In genomic region chrX:143296521-143296920, GRCh38 we compare ENCODE assay signal across 27 cellular contexts.
DNase-seq lines count a peak whose midpoint lies in the region; ATAC-seq, FAIRE-seq and TF ChIP-seq lines count a peak whose summit lies in the region.
"Had no signal": no experiment of that assay in that cellular context is flagged by ENCODE, and none has a peak within 500 bp of the region (broad histone marks: within the 10 kb centered on the region; RNA-seq: fewer than 3 reads in every experiment).

No MANE protein-coding gene starts in this region.

- H3K36me3 ChIP-seq in neural progenitor cell: no peaks in the 10 kb centered on the region
- H3K36me3 ChIP-seq: adrenal gland, brain microvascular endothelial cell, suprapubic skin, upper lobe of right lung had no signal

- peaks cover 3% of the 10 kb centered on the region for H3K9me3 Mint-ChIP-seq in neural progenitor cell
- H3K9me3 Mint-ChIP-seq in activated naive CD4-positive, alpha-beta T cell treated with anti-CD3 and anti-CD28 coated beads, Interleukin-2, amount 50 U/mL, for 72 hours: no peaks in the 10 kb centered on the region
- H3K9me3 Mint-ChIP-seq: GM23338 had no signal

- no peak for ATAC-seq in HG03378 (IDR thresholded peaks at IDR 0.05; ENCODE audit: unreplicated experiment)
- no peak for ATAC-seq in activated naive CD4-positive, alpha-beta T cell treated with anti-CD3 and anti-CD28 coated beads, Interleukin-2, amount 50 U/mL, for 72 hours
- ATAC-seq: activated T-cell treated with anti-CD3 and anti-CD28 coated beads, Interleukin-2, amount 50 U/mL, for 72 hours; GM23338; naive thymus-derived CD4-positive, alpha-beta T cell; upper lobe of right lung had no signal

- H3K4me1 ChIP-seq in neural progenitor cell: no peaks in the 10 kb centered on the region
- H3K4me1 ChIP-seq: adrenal gland, suprapubic skin, upper lobe of right lung had no signal

- no peak overlapping the region for H3K4me2 ChIP-seq in neural progenitor cell
- H3K4me2 ChIP-seq: GM23338 had no signal

- no peak overlapping the region for H3K4me3 Mint-ChIP-seq in neural progenitor cell
- H3K4me3 Mint-ChIP-seq: activated T-cell treated with anti-CD3 and anti-CD28 coated beads, Interleukin-2, amount 50 U/mL, for 72 hours; CD14-positive monocyte; GM23338; naive thymus-derived CD4-positive, alpha-beta T cell had no signal

- H3K4me1 Mint-ChIP-seq in neural progenitor cell: no peaks in the 10 kb centered on the region
- H3K4me1 Mint-ChIP-seq: CD14-positive monocyte; GM23338; naive thymus-derived CD4-positive, alpha-beta T cell had no signal

- peak; percentile 62 for DNase-seq in NCI-H1092 (lab: John Stamatoyannopoulos, UW)
- peak; percentile 36 to 55 for DNase-seq in NCI-H2081 (lab: John Stamatoyannopoulos, UW)
- DNase-seq in NCI-H774 (lab: John Stamatoyannopoulos, UW): peak; percentile 50
- DNase-seq in neural progenitor cell (ENCODE audit: low spot score): peak; percentile 66
- DNase-seq in activated naive CD4-positive, alpha-beta T cell treated with anti-CD3 and anti-CD28 coated beads, Interleukin-2, amount 50 U/mL, for 72 hours (ENCODE audit: low spot score in 2 of 2): no peak
- no peak for DNase-seq in RCC 7860 (ENCODE audit: low spot score)
- DNase-seq: activated CD4-positive, alpha-beta T cell treated with anti-CD3 and anti-CD28 coated beads, Interleukin-2, amount 50 U/mL, for 1 hour; activated naive CD4-positive, alpha-beta T cell treated with Interleukin-2 at 50 U/mL for 16 hours; activated T-cell treated with anti-CD3 and anti-CD28 coated beads, Interleukin-2, amount 50 U/mL, for 72 hours; adrenal gland; brain microvascular endothelial cell; effector CD8-positive, alpha-beta T cell; midbrain; naive thymus-derived CD4-positive, alpha-beta T cell; NCI-H187 treated with DMSO at 0.1 percent for 48 hours; NK-92 treated with Interleukin-12 subunit alpha and Interleukin-12 subunit beta, amount 100 ng/mL, for 24 hours; stimulated activated naive CD4-positive, alpha-beta T cell; T1000; upper lobe of right lung had no signal

- H3K27ac ChIP-seq in neural progenitor cell: peak overlapping the region; percentile 55
- H3K27ac ChIP-seq: adrenal gland, brain microvascular endothelial cell, epithelial cell of prostate, HL-60, suprapubic skin, upper lobe of right lung had no signal

- H3K9ac ChIP-seq in neural progenitor cell: no peak overlapping the region

- no peak overlapping the region for H2AFZ ChIP-seq in neural progenitor cell (replicated peaks)
- H2AFZ ChIP-seq: GM23338 had no signal

- no peak overlapping the region for H3K27ac Mint-ChIP-seq in neural progenitor cell
- H3K27ac Mint-ChIP-seq in activated naive CD4-positive, alpha-beta T cell treated with anti-CD3 and anti-CD28 coated beads, Interleukin-2, amount 50 U/mL, for 72 hours: no peak overlapping the region
- H3K27ac Mint-ChIP-seq: activated T-cell treated with anti-CD3 and anti-CD28 coated beads, Interleukin-2, amount 50 U/mL, for 72 hours; CD14-positive monocyte; GM23338; naive thymus-derived CD4-positive, alpha-beta T cell had no signal

- H3K27me3 Mint-ChIP-seq in neural progenitor cell (ENCODE audit: insufficient read depth, low read depth): no peaks in the 10 kb centered on the region
- H3K27me3 Mint-ChIP-seq: naive thymus-derived CD4-positive, alpha-beta T cell had no signal

- H3K27me3 ChIP-seq in neural progenitor cell: no peaks in the 10 kb centered on the region
- H3K27me3 ChIP-seq: adrenal gland, brain microvascular endothelial cell, suprapubic skin, upper lobe of right lung had no signal

- FAIRE-seq in RCC 7860 (lab: Jason Lieb, UNC): no peak
- FAIRE-seq: D721Med, keratinocyte had no signal

- H3K9me3 ChIP-seq in neural progenitor cell (ENCODE audit: low read depth): no peaks in the 10 kb centered on the region
- H3K9me3 ChIP-seq: adrenal gland, suprapubic skin, upper lobe of right lung had no signal

- peaks cover 3% of the 10 kb centered on the region for H3F3A ChIP-seq in neural progenitor cell (ENCODE audit: low read depth)

- H3K79me2 ChIP-seq in neural progenitor cell (ENCODE audit: low read depth): no peaks in the 10 kb centered on the region

- no peaks in the 10 kb centered on the region for H4K20me1 ChIP-seq in neural progenitor cell (ENCODE audit: low read depth)

- H3K36me3 Mint-ChIP-seq in neural progenitor cell: no peaks in the 10 kb centered on the region
- no peaks in the 10 kb centered on the region for H3K36me3 Mint-ChIP-seq in activated naive CD4-positive, alpha-beta T cell treated with anti-CD3 and anti-CD28 coated beads, Interleukin-2, amount 50 U/mL, for 72 hours
- H3K36me3 Mint-ChIP-seq: CD14-positive monocyte; naive thymus-derived CD4-positive, alpha-beta T cell had no signal

- no peak overlapping the region for H3K4me3 ChIP-seq in neural progenitor cell
- H3K4me3 ChIP-seq: adrenal gland, GM23338, suprapubic skin, upper lobe of right lung had no signal

- TF ChIP-seq CTCF in neural progenitor cell (IDR thresholded peaks at IDR 0.05): no peak

Comparison
In these comparisons a context has a peak if more than half of its experiments do, and no peak if none do; other contexts are left out.
1. DNase-seq: peak in NCI-H1092 (single experiment), NCI-H2081 (2 of 2), NCI-H774 (single experiment) and neural progenitor cell (single experiment); none in activated naive CD4-positive, alpha-beta T cell treated with anti-CD3 and anti-CD28 coated beads, Interleukin-2, amount 50 U/mL, for 72 hours (0 of 2) and RCC 7860 (single experiment).